ENCODE assay signal across 22 cellular contexts in genomic region chr2:182463760-182464159, GRCh38. TPM values are rescaled to one million over a fixed set of nuclear protein-coding genes. Genes with fewer than 3 reads are reported as not detected.
"Had no signal": no experiment of that assay in that cellular context is flagged by ENCODE, and none has a peak within 500 bp of the region (broad histone marks: within the 10 kb centered on the region; RNA-seq: fewer than 3 reads in every experiment).

No MANE protein-coding gene starts in this region.

- H3K36me3 Mint-ChIP-seq: memory B cell; naive thymus-derived CD4-positive, alpha-beta T cell; stimulated activated naive B cell treated with anti-CD40 and anti-IgM and Interleukin-4, amounts not matched to agents 10 μg/mL and 1 μg/mL and 100 μg/mL, for 72 hours had no signal

- H3K9me3 Mint-ChIP-seq: stimulated activated naive B cell treated with anti-CD40 and anti-IgM and Interleukin-4, amounts not matched to agents 10 μg/mL and 1 μg/mL and 100 μg/mL, for 72 hours; T-helper 1 cell treated with Interleukin-12 subunit alpha and Interleukin-12 subunit beta and Interleukin-4 antibody, amounts not matched to agents 30 μg/mL and 1 μg/mL, for 36 hours had no signal

- H3K4me3 ChIP-seq: breast epithelium, esophagus muscularis mucosa, left lung, neural progenitor cell, ovary, upper lobe of right lung had no signal

- H2AFZ ChIP-seq: neural progenitor cell had no signal

- H3K27me3 ChIP-seq: breast epithelium, esophagus muscularis mucosa, left lung, neural progenitor cell, ovary, upper lobe of right lung had no signal

- H3K36me3 ChIP-seq: breast epithelium, esophagus muscularis mucosa, left lung, neural progenitor cell, ovary, upper lobe of right lung had no signal

- H3K27ac Mint-ChIP-seq: activated T-cell treated with anti-CD3 and anti-CD28 coated beads, Interleukin-2, amount 50 U/mL, for 72 hours; memory B cell; naive thymus-derived CD4-positive, alpha-beta T cell; neural progenitor cell; stimulated activated naive B cell treated with anti-CD40 and anti-IgM and Interleukin-4, amounts not matched to agents 10 μg/mL and 1 μg/mL and 100 μg/mL, for 72 hours; T-helper 1 cell treated with Interleukin-12 subunit alpha and Interleukin-12 subunit beta and Interleukin-4 antibody, amounts not matched to agents 30 μg/mL and 1 μg/mL, for 36 hours had no signal

- H3K27ac ChIP-seq: breast epithelium, esophagus muscularis mucosa, left lung, neural progenitor cell, ovary, upper lobe of right lung, VCaP had no signal

- H3K4me2 ChIP-seq: neural progenitor cell had no signal

- H3K9ac ChIP-seq: neural progenitor cell had no signal

- H3K9me3 ChIP-seq: ovary, upper lobe of right lung had no signal

- ATAC-seq: activated T-cell treated with anti-CD3 and anti-CD28 coated beads, Interleukin-2, amount 50 U/mL, for 72 hours; left lung; naive thymus-derived CD4-positive, alpha-beta T cell; stimulated activated naive B cell treated with anti-CD40 and anti-IgM and Interleukin-4, amounts not matched to agents 10 μg/mL and 1 μg/mL and 100 μg/mL, for 72 hours; upper lobe of right lung had no signal

- DNase-seq: activated CD4-positive, CD25-positive, alpha-beta regulatory T cell treated with anti-CD3 and anti-CD28 coated beads, Interleukin-2, amount 50 U/mL, for 72 hours; activated CD8-positive, alpha-beta memory T cell treated with anti-CD3 and anti-CD28 coated beads for 24 hours; activated CD8-positive, alpha-beta memory T cell treated with anti-CD3 and anti-CD28 coated beads, Interleukin-2, amount 50 U/mL, for 48 hours; activated effector memory CD4-positive, alpha-beta T cell treated with anti-CD3 and anti-CD28 coated beads, Interleukin-2, amount 50 U/mL, for 16 hours; activated naive CD4-positive, alpha-beta T cell treated with anti-CD3 and anti-CD28 coated beads, Interleukin-2, amount 50 U/mL, for 16 hours; activated T-cell treated with anti-CD3 and anti-CD28 coated beads, Interleukin-2, amount 50 U/mL, for 72 hours; dermis blood vessel endothelial cell; effector memory CD4-positive, alpha-beta T cell; foreskin melanocyte; glutamatergic neuron; kidney; left lung; naive thymus-derived CD4-positive, alpha-beta T cell; ovary; stimulated activated naive B cell treated with anti-CD40 and anti-IgM and Interleukin-4, amounts not matched to agents 10 μg/mL and 1 μg/mL and 100 μg/mL, for 72 hours; upper lobe of right lung had no signal

- H3K4me1 ChIP-seq: breast epithelium, esophagus muscularis mucosa, left lung, neural progenitor cell, upper lobe of right lung had no signal

RNA-seq across cellular contexts. Expression of gene PDE1A, which starts 36.9 kb away (rescaled TPM):
- total RNA-seq: activated T-cell treated with anti-CD3 and anti-CD28 coated beads, Interleukin-2, amount 50 U/mL, for 72 hours; naive thymus-derived CD4-positive, alpha-beta T cell had no signal
- polyA plus RNA-seq: naive thymus-derived CD4-positive, alpha-beta T cell had no signal
